8 cellular contexts compared by ENCODE assay signal in the genomic region with DNA sequence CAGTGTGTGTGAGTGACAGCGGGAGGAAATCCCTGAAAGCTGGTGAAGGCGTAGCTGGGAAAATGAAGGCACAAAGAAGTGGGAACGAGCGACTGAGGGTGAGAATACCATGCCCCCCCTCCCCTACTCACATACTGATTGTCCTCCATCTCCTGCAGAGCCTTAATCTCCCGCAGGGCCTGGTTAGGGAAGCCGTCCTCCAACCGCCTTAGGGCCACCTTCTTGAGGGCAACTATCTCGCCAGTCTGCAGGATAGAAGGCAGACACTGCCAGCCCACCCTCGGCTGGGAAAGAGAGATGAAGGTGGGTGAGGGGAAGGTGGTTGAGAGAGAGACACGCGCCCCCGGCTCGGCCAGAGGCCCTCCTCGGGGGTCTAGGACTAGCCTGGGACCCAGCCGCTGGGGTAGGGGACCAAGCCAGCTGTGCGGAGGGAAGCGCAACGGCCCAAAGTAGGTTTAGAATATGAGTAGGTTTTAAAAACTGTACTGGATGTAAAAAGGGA. TPM values are rescaled to one million over a fixed set of nuclear protein-coding genes. Genes with fewer than 3 reads are reported as not detected.
DNase-seq lines count a peak whose midpoint lies in the region; ATAC-seq, FAIRE-seq and TF ChIP-seq lines count a peak whose summit lies in the region.

No MANE protein-coding gene starts in this region.

- no peak overlapping the region; a peak in 2 of 7 replicates for H3K9ac ChIP-seq in H1 (replicated peaks in 1 of 4; ENCODE audit: extremely low read depth in 1 of 4, low read depth in 3 of 4, low read length in 3 of 4)

- no peak overlapping the region for H3K23ac ChIP-seq in H1 (ENCODE audit: insufficient read length)

- H4K91ac ChIP-seq in H1 (replicated peaks; ENCODE audit: insufficient read length, low read length) = no peak overlapping the region

- H2BK20ac ChIP-seq in H1 (ENCODE audit: low read length) = no peak overlapping the region

- CTCF ChIA-PET in H1 (lab: Charles Lee; ENCODE audit: partially characterized antibody) = interaction anchor here (0.6 to 2.4 kb wide), 7 partner anchors 13 to 430 kb away, joined by 3 to 8 read pairs (median 3); no protein-coding TSS in a partner anchor

- WGBS in H1 (ENCODE audit: extremely low coverage in 1 of 2, insufficient coverage in 1 of 2, insufficient read length in 1 of 2, insufficient replicate concordance in 2 of 2, low coverage in 1 of 2, low lambda C conversion rate in 2 of 2, missing lambda C conversion rate in 1 of 2), 2 experiments = 31% methylated on average over 18 of the region's 18 CpGs; no CpG with 5 or more reads in 1 of the 2 experiments

- H2BK5ac ChIP-seq in H1 (ENCODE audit: low read depth, low read length) = no peak overlapping the region

- H3K9me3 ChIP-seq in CD4-positive, CD25-positive, alpha-beta regulatory T cell (ENCODE audit: control insufficient read depth in 2 of 2, low read length in 2 of 2) = no peaks in the 10 kb centered on the region
- H3K9me3 ChIP-seq in H1 (ENCODE audit: insufficient read depth in 2 of 2, low read depth in 1 of 2, low read length in 1 of 2) = no peaks in the 10 kb centered on the region

- H3K27me3 ChIP-seq in CD4-positive, CD25-positive, alpha-beta regulatory T cell (ENCODE audit: control insufficient read depth, insufficient read depth, low read length) = no peaks in the 10 kb centered on the region
- H3K27me3 ChIP-seq in H1 (replicated peaks in 1 of 4; ENCODE audit: control insufficient read depth in 3 of 4, extremely low read depth in 1 of 4, insufficient read depth in 3 of 4, low read length in 3 of 4) = no peaks in the 10 kb centered on the region; a peak in 1 of 7 replicates

- H4K20me1 ChIP-seq in H1 (replicated peaks in 1 of 2; ENCODE audit: control insufficient read depth in 1 of 2, insufficient read depth in 2 of 2, low read length in 2 of 2) = no peaks in the 10 kb centered on the region

- H3K4me3 ChIP-seq in CD4-positive, CD25-positive, alpha-beta regulatory T cell (ENCODE audit: low read depth, low read length) = peak overlapping the region; percentile 68
- H3K4me3 ChIP-seq in NB4 (ENCODE audit: low read depth, low read length) = peak overlapping the region; percentile 48
- peak overlapping the region; percentile 71 to 93 (median 74) for H3K4me3 ChIP-seq in H1 (ENCODE audit: extremely low read depth in 1 of 4, insufficient read depth in 2 of 4, low read depth in 3 of 4, low read length in 4 of 4)

- POLR2A ChIA-PET in H1 (lab: Charles Lee; ENCODE audit: partially characterized antibody) = no interaction called here

- no peak overlapping the region for H3K56ac ChIP-seq in H1 (replicated peaks; ENCODE audit: insufficient read length, low read depth, low read length)

- H3K4me1 Mint-ChIP-seq in CD4-positive, CD25-positive, alpha-beta regulatory T cell = peaks cover 5 to 36% (median 16%) of the 10 kb centered on the region in 4 donors
- peaks cover 23% of the 10 kb centered on the region for H3K4me1 Mint-ChIP-seq in neural crest cell

- no peak overlapping the region for H2BK120ac ChIP-seq in H1 (replicated peaks; ENCODE audit: low read depth, low read length)

- H3K27ac Mint-ChIP-seq in CD4-positive, CD25-positive, alpha-beta regulatory T cell = peak overlapping the region; percentile 96 to 98 (median 97)
- H3K27ac Mint-ChIP-seq in neural crest cell (ENCODE audit: unreplicated experiment) = peak overlapping the region; percentile 90

- no peak overlapping the region for H2BK15ac ChIP-seq in H1 (ENCODE audit: low read length)

- H4K8ac ChIP-seq in H1 (ENCODE audit: extremely low read depth, insufficient read depth, low read length) = 0 out of 2 replicates have a peak overlapping the region, but pooled peaks have one; percentile 35

- H3K4me2 ChIP-seq in H1 (ENCODE audit: insufficient read depth in 1 of 2, low read depth in 2 of 2, low read length in 2 of 2) = peak overlapping the region; percentile 74 to 84

- no peaks in the 10 kb centered on the region for H3K79me2 ChIP-seq in H1 (ENCODE audit: control insufficient read depth in 1 of 2, insufficient read depth in 2 of 2, low read length in 2 of 2)

- no peak for TF ChIP-seq POLR2A in NB4 (IDR thresholded peaks at IDR 0.05; ENCODE audit: extremely low read depth, insufficient read length)
- TF ChIP-seq POLR2A in H1 (IDR thresholded peaks at IDR 0.05; ENCODE audit: control extremely low read depth in 1 of 2, low read depth in 2 of 2, low read length in 2 of 2) = no peak

- H3K79me1 ChIP-seq in H1 (ENCODE audit: low read depth, low read length) = no peaks in the 10 kb centered on the region; the same call in 1 of the 2 replicates

- no peak for TF ChIP-seq EP300 in H1 (IDR thresholded peaks at IDR 0.05; ENCODE audit: borderline replicate concordance in 1 of 2, low read depth in 2 of 2, low read length in 2 of 2)

- 0 out of 2 replicates have a peak overlapping the region, but pooled peaks have one; percentile 84 for H2BK12ac ChIP-seq in H1 (ENCODE audit: low read depth, low read length)

- peaks cover 7% of the 10 kb centered on the region for H3K36me3 Mint-ChIP-seq in CD4-positive, CD25-positive, alpha-beta regulatory T cell
- H3K36me3 Mint-ChIP-seq in neural crest cell (ENCODE audit: low read depth) = peaks cover 3% of the 10 kb centered on the region

- peak overlapping the region; percentile 90 for H3K27ac ChIP-seq in CD4-positive, CD25-positive, alpha-beta regulatory T cell (ENCODE audit: insufficient read depth, low read length, poor library complexity, severe bottlenecking)
- no peak overlapping the region for H3K27ac ChIP-seq in H1 (ENCODE audit: low read depth, low read length)

- peaks cover 8% of the 10 kb centered on the region; the same call in 1 of the 2 replicates for H3K23me2 ChIP-seq in H1 (ENCODE audit: low read depth, low read length)

- no peak for TF ChIP-seq CTCF in NB4 (IDR thresholded peaks at IDR 0.05; ENCODE audit: low read depth, low read length)
- TF ChIP-seq CTCF in H1 (IDR thresholded peaks at IDR 0.05; ENCODE audit: control extremely low read depth in 1 of 3, insufficient read depth in 1 of 3, low read depth in 1 of 3, low read length in 3 of 3) = no peak
- no peak for TF ChIP-seq CTCF in neural crest cell (conservative IDR thresholded peaks at IDR 0.05)

- H3K4ac ChIP-seq in H1 (replicated peaks; ENCODE audit: insufficient read length, low read depth, low read length) = no peak overlapping the region

- ATAC-seq in CD4-positive, CD25-positive, alpha-beta regulatory T cell (ENCODE audit: low read depth in 2 of 2) = no peak
- ATAC-seq in GM18870 (IDR thresholded peaks at IDR 0.05; ENCODE audit: unreplicated experiment) = no peak
- no peak for ATAC-seq in GM18873 (IDR thresholded peaks at IDR 0.05; ENCODE audit: low FRiP score, unreplicated experiment)
- ATAC-seq in HG03460 (IDR thresholded peaks at IDR 0.05; ENCODE audit: unreplicated experiment) = no peak

- TF ChIP-seq RAD21 in H1 (IDR thresholded peaks at IDR 0.05 in 1 of 2, conservative IDR thresholded peaks at IDR 0.05 in 1 of 2; ENCODE audit: low read depth in 2 of 2, low read length in 2 of 2) = no peak

- no peaks in the 10 kb centered on the region for H3K9me3 Mint-ChIP-seq in CD4-positive, CD25-positive, alpha-beta regulatory T cell
- no peaks in the 10 kb centered on the region for H3K9me3 Mint-ChIP-seq in neural crest cell

- H3K4me1 ChIP-seq in CD4-positive, CD25-positive, alpha-beta regulatory T cell (ENCODE audit: control insufficient read depth, insufficient read depth, low read length, poor library complexity, severe bottlenecking) = peaks cover 8% of the 10 kb centered on the region
- peaks cover 0 to 2% (median 0%) of the 10 kb centered on the region in 4 experiments; a peak in 1 of 7 replicates for H3K4me1 ChIP-seq in H1 (replicated peaks in 1 of 4; ENCODE audit: control insufficient read depth in 3 of 4, insufficient read depth in 4 of 4, low read length in 3 of 4)

- no peak overlapping the region for H4K5ac ChIP-seq in H1 (ENCODE audit: insufficient read length, low read depth, low read length)

- H3K27me3 Mint-ChIP-seq in CD4-positive, CD25-positive, alpha-beta regulatory T cell = peaks cover 7% of the 10 kb centered on the region
- no peaks in the 10 kb centered on the region for H3K27me3 Mint-ChIP-seq in neural crest cell (ENCODE audit: low read depth)

- no peak overlapping the region for H2AK5ac ChIP-seq in H1 (ENCODE audit: low read depth, low read length)

- H3K36me3 ChIP-seq in CD4-positive, CD25-positive, alpha-beta regulatory T cell (ENCODE audit: control insufficient read depth, insufficient read depth, low read length) = peaks cover 5% of the 10 kb centered on the region
- H3K36me3 ChIP-seq in H1 (ENCODE audit: control insufficient read depth in 2 of 4, insufficient read depth in 4 of 4, low read length in 3 of 4) = no peaks in the 10 kb centered on the region

- FAIRE-seq in H1 (lab: Jason Lieb, UNC) = no peak

- no peak overlapping the region for H3K14ac ChIP-seq in H1 (ENCODE audit: insufficient read length)

- 0 out of 2 replicates have a peak overlapping the region, but pooled peaks have one; percentile 57 for H2AFZ ChIP-seq in H1 (ENCODE audit: low read length)

- peak overlapping the region; percentile 97 to 99 (median 98) for H3K4me3 Mint-ChIP-seq in CD4-positive, CD25-positive, alpha-beta regulatory T cell
- H3K4me3 Mint-ChIP-seq in neural crest cell = peak overlapping the region; percentile 85

- peak in 1 of 3 donors; percentile 20 for DNase-seq in CD4-positive, CD25-positive, alpha-beta regulatory T cell
- no peak for DNase-seq in NB4 (ENCODE audit: low read depth)
- peak in 1 of 2 experiments; percentile 54 for DNase-seq in H1 (ENCODE audit: low read depth in 1 of 2, low spot score in 2 of 2)
- no peak for DNase-seq in neural crest cell (ENCODE audit: low read depth, low spot score)
- no peak for DNase-seq in COLO829 (ENCODE audit: low spot score)

- H3K18ac ChIP-seq in H1 (ENCODE audit: extremely low read depth, low read length) = no peak overlapping the region; the same call in 1 of the 2 replicates

RNA-seq across cellular contexts. Expression of gene CDK20, which starts 0.5 kb away (rescaled TPM):
- total RNA-seq in CD4-positive, CD25-positive, alpha-beta regulatory T cell = 3.7 TPM
- polyA plus RNA-seq in CD4-positive, CD25-positive, alpha-beta regulatory T cell = 1 to 10 TPM; 2.6 to 4.9 (median 3.3) TPM
- 3.9 and 4.1 TPM in 2 replicates for total RNA-seq in H1 (2021; fragmentation: NEBNext Ultra II Directional; extraction: Animal tissue kit (Norgen Biotek cat#: 25700))
- 7.8 and 8.5 TPM in 2 replicates for polyA plus RNA-seq in H1 (2011; rRNA removed)
- 10.2 TPM for polyA plus RNA-seq in H1 (2011; cell fraction: cytosol; rRNA removed)
- polyA plus RNA-seq in H1 (2011; cell fraction: nucleus; rRNA removed) = 15.5 TPM
- 5.3 to 6.4 TPM (median 5.5 TPM) in 4 replicates for polyA plus RNA-seq in H1 (2012, experiment 1 of 2)
- 4.4 TPM for polyA plus RNA-seq in H1 (2012, experiment 2 of 2)
- polyA plus RNA-seq in H1 (2013, experiment 1 of 2) = 2.5 TPM
- 2.1 TPM for polyA plus RNA-seq in H1 (2013, experiment 2 of 2)
- 5.5 and 6.0 TPM in 2 replicates for polyA minus RNA-seq in H1 (2011; rRNA and poly(A)+ RNA removed)
- 4.8 TPM for polyA minus RNA-seq in H1 (2011; cell fraction: cytosol; rRNA and poly(A)+ RNA removed)
- 3.2 TPM for polyA minus RNA-seq in H1 (2011; cell fraction: nucleus; rRNA and poly(A)+ RNA removed)
- total RNA-seq in neural crest cell = 11.3 and 13.7 TPM in 2 replicates

RNA-seq across cellular contexts. Expression of gene SPATA31C1, which starts 56.1 kb away (rescaled TPM):
- total RNA-seq in CD4-positive, CD25-positive, alpha-beta regulatory T cell = not detected
- under 1 TPM in 1 of 4 donors, not detected in 3; 0.19 TPM for polyA plus RNA-seq in CD4-positive, CD25-positive, alpha-beta regulatory T cell
- total RNA-seq in H1 (2021; fragmentation: NEBNext Ultra II Directional; extraction: Animal tissue kit (Norgen Biotek cat#: 25700)) = 0.11 TPM in 1 of 2 replicates, not detected in the other
- 0.15 and 0.19 TPM in 2 replicates for polyA plus RNA-seq in H1 (2011; rRNA removed)
- polyA plus RNA-seq in H1 (2011; cell fraction: cytosol; rRNA removed) = 0.16 TPM
- polyA plus RNA-seq in H1 (2011; cell fraction: nucleus; rRNA removed) = 0.24 TPM
- polyA plus RNA-seq in H1 (2012, experiment 1 of 2) = 0.17 to 0.35 TPM (median 0.26 TPM) in 4 replicates
- 0.16 TPM for polyA plus RNA-seq in H1 (2012, experiment 2 of 2)
- 0.10 TPM for polyA plus RNA-seq in H1 (2013, experiment 1 of 2)
- polyA plus RNA-seq in H1 (2013, experiment 2 of 2) = 0.13 TPM
- 0.17 and 0.28 TPM in 2 replicates for polyA minus RNA-seq in H1 (2011; rRNA and poly(A)+ RNA removed)
- polyA minus RNA-seq in H1 (2011; cell fraction: cytosol; rRNA and poly(A)+ RNA removed) = 0.29 TPM
- polyA minus RNA-seq in H1 (2011; cell fraction: nucleus; rRNA and poly(A)+ RNA removed) = 0.40 TPM
- total RNA-seq in neural crest cell = 1.4 and 1.9 TPM in 2 replicates
